ENCODE assay signal across 12 cellular contexts in the genomic region with DNA sequence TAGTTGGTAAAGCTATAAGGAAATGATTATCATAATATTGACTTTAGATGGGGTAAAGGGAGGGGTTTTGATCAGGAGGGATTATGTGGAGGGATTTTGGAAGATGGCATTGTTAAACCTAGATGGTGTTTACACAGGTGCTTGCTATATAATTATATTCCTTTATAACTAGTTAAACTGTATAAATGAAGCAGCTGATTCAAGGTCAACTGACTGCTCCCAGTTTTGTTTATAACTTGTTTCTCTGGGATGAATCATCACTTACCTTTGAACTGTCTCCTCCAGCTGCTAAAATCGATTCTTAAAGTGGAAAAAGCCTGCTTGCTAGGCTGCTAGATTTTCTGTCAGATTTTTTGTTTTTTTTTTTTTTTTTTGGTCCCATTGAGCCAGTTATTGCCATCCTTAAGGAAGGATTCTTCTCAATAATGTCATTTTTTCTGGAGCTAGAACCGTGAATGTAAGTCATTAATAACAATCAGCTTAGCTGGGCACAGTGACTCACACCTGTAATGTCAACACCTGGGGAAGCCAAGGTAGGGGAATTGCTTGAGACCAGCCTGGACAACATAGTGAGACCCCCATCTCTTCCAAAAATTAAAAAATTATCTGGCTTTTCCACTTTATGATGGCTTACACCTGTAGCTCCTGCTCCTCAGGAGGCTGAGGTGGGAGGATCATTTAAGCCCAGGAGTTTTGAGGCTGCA.
DNase-seq lines count a peak whose midpoint lies in the region; ATAC-seq and TF ChIP-seq lines count a peak whose summit lies in the region.
"Had no signal": no experiment of that assay in that cellular context is flagged by ENCODE, and none has a peak within 500 bp of the region (broad histone marks: within the 10 kb centered on the region; RNA-seq: fewer than 3 reads in every experiment).

No MANE protein-coding gene starts in this region.

- peaks cover 5 to 6% of the 10 kb centered on the region in 2 donors for H3K9me3 ChIP-seq in breast epithelium
- H3K9me3 ChIP-seq in Panc1 (ENCODE audit: control insufficient read depth, insufficient read depth, low read depth, low read length) = no peaks in the 10 kb centered on the region

- POLR2A ChIA-PET in MCF 10A (lab: Yijun Ruan, JAX) (interaction anchor here (0.5 to 2.3 kb wide), 13 partner anchors 10 to 295 kb away, joined by 3 to 15 read pairs (median 4); partner anchors contain the start of gene GPBP1L1), Panc1 (lab: Charles Lee) (no interaction called here)

- peak overlapping the region; percentile 86 for H3K27ac Mint-ChIP-seq in MCF 10A (ENCODE audit: low read depth, unreplicated experiment)
- H3K27ac Mint-ChIP-seq: activated CD4-positive, alpha-beta T cell treated with anti-CD3 and anti-CD28 coated beads for 36 hours; activated naive CD4-positive, alpha-beta T cell treated with anti-CD3 and anti-CD28 coated beads, Interleukin-2, amount 50 U/mL, for 72 hours had no signal

- CTCF ChIA-PET in MCF 10A (lab: Yijun Ruan, JAX) (interaction anchor here (0.6 to 1.6 kb wide), 5 partner anchors 12 to 754 kb away, joined by 3 read pairs; no protein-coding TSS in a partner anchor), Panc1 (lab: Charles Lee) (no interaction called here)

- H3K4me3 ChIP-seq in breast epithelium (no peak overlapping the region), Panc1 (ENCODE audit: low read depth in 2 of 2, low read length in 2 of 2) (no peak overlapping the region)

- BruUV-seq in MCF 10A (replicated peaks; lab: Mats Ljungman, UMichigan) (no TSS peak), Panc1 (replicated peaks; lab: Mats Ljungman, UMichigan) (no TSS peak)

- peaks cover 9% of the 10 kb centered on the region for H3K4me1 Mint-ChIP-seq in MCF 10A (ENCODE audit: insufficient read depth, unreplicated experiment)
- H3K4me1 Mint-ChIP-seq: activated CD4-positive, alpha-beta T cell treated with anti-CD3 and anti-CD28 coated beads for 36 hours had no signal

- in situ Hi-C loops in Panc1 (cut with HindIII; ENCODE audit: low pct_unique_long_range_greater_than_20kb, low sequenced_read_pairs) = no loop called here

- H3K4me1 ChIP-seq in breast epithelium (no peaks in the 10 kb centered on the region), Panc1 (ENCODE audit: control insufficient read depth, insufficient read depth, low read length) (peaks cover 16% of the 10 kb centered on the region), foreskin keratinocyte (no peaks in the 10 kb centered on the region)

- DNase-seq in MCF 10A (ENCODE audit: unreplicated experiment) (peak; percentile 34), breast epithelium (ENCODE audit: low spot score in 2 of 2) (no peak), Panc1 (ENCODE audit: low read depth, low spot score) (peak; percentile 64), foreskin keratinocyte (peak in 1 of 2 donors; percentile 28), SIG-M5 treated with dmso at 0.1 percent for 504 hours (lab: John Stamatoyannopoulos, UW; ENCODE audit: unreplicated experiment) (no peak), anterior cingulate cortex (lab: John Stamatoyannopoulos, UW) (no peak)
- DNase-seq: ACHN; activated CD4-positive, alpha-beta T cell treated with anti-CD3 and anti-CD28 coated beads for 36 hours; retina had no signal

- H3K36me3 Mint-ChIP-seq in MCF 10A (ENCODE audit: insufficient read depth, unreplicated experiment) = peaks cover 7% of the 10 kb centered on the region
- H3K36me3 Mint-ChIP-seq: activated naive CD4-positive, alpha-beta T cell treated with anti-CD3 and anti-CD28 coated beads, Interleukin-2, amount 50 U/mL, for 72 hours had no signal

- H3K27me3 Mint-ChIP-seq in MCF 10A (ENCODE audit: insufficient read depth, unreplicated experiment) = no peaks in the 10 kb centered on the region
- H3K27me3 Mint-ChIP-seq: activated CD4-positive, alpha-beta T cell treated with anti-CD3 and anti-CD28 coated beads for 36 hours had no signal

- H3K4me3 Mint-ChIP-seq in MCF 10A (ENCODE audit: unreplicated experiment) = no peak overlapping the region
- H3K4me3 Mint-ChIP-seq: activated CD4-positive, alpha-beta T cell treated with anti-CD3 and anti-CD28 coated beads for 36 hours had no signal

- H3K9me3 Mint-ChIP-seq in MCF 10A (ENCODE audit: unreplicated experiment) = no peaks in the 10 kb centered on the region
- H3K9me3 Mint-ChIP-seq: activated naive CD4-positive, alpha-beta T cell treated with anti-CD3 and anti-CD28 coated beads, Interleukin-2, amount 50 U/mL, for 72 hours had no signal

- ATAC-seq in Panc1 (peak; percentile 73), foreskin keratinocyte (peak; percentile 9), HG03521 (IDR thresholded peaks at IDR 0.05; ENCODE audit: unreplicated experiment) (no peak), GM21423 (IDR thresholded peaks at IDR 0.05; ENCODE audit: unreplicated experiment) (no peak)
- ATAC-seq: activated CD4-positive, alpha-beta T cell treated with anti-CD3 and anti-CD28 coated beads for 36 hours; activated naive CD4-positive, alpha-beta T cell treated with anti-CD3 and anti-CD28 coated beads, Interleukin-2, amount 50 U/mL, for 72 hours had no signal

- TF ChIP-seq CTCF in MCF 10A (IDR thresholded peaks at IDR 0.05; ENCODE audit: unreplicated experiment) (no peak), breast epithelium (IDR thresholded peaks at IDR 0.05) (no peak), Panc1 (IDR thresholded peaks at IDR 0.05) (no peak), foreskin keratinocyte (conservative IDR thresholded peaks at IDR 0.05) (no peak)

- H3K27me3 ChIP-seq in breast epithelium (no peaks in the 10 kb centered on the region), Panc1 (ENCODE audit: control insufficient read depth, insufficient read depth, low read length) (no peaks in the 10 kb centered on the region), foreskin keratinocyte (no peaks in the 10 kb centered on the region)

- H3K36me3 ChIP-seq in breast epithelium (no peaks in the 10 kb centered on the region), Panc1 (ENCODE audit: control insufficient read depth, insufficient read depth, low read length) (no peaks in the 10 kb centered on the region)

- no peak for TF ChIP-seq POLR2A in breast epithelium (IDR thresholded peaks at IDR 0.05)

- intact Hi-C loops in MCF 10A (cut with micrococcal nuclease) (no loop called here), breast epithelium (cut with DNase I; ENCODE audit: low total_unique reads) (no loop called here), Panc1 (cut with micrococcal nuclease; ENCODE audit: unreplicated experiment) (no loop called here)

- peak overlapping the region in 1 of 2 donors; percentile 23 for H3K27ac ChIP-seq in breast epithelium
- peak overlapping the region; percentile 72 for H3K27ac ChIP-seq in Panc1 (ENCODE audit: low read length)
- no peak overlapping the region for H3K27ac ChIP-seq in foreskin keratinocyte

Comparison
In these comparisons a context has a peak if more than half of its experiments do, and no peak if none do; other contexts are left out.
1. DNase-seq: peak in MCF 10A (single experiment) and Panc1 (single experiment); none in breast epithelium (0 of 2), SIG-M5 treated with dmso at 0.1 percent for 504 hours (single experiment) and anterior cingulate cortex (0 of 58).
2. ATAC-seq: peak in Panc1 (single experiment) and foreskin keratinocyte (single experiment); none in HG03521 (single experiment) and GM21423 (single experiment).